Comparison of ENCODE assay signal across 27 cellular contexts in genomic region chr6:165655191-165655590, GRCh38. TPM values are rescaled to one million over a fixed set of nuclear protein-coding genes. Genes with fewer than 3 reads are reported as not detected.
"Had no signal": no experiment of that assay in that cellular context is flagged by ENCODE, and none has a peak within 500 bp of the region (broad histone marks: within the 10 kb centered on the region; RNA-seq: fewer than 3 reads in every experiment).

No MANE protein-coding gene starts in this region.

- DNase-seq: colonic mucosa; cortex of kidney; dermis blood vessel endothelial cell; dorsolateral prefrontal cortex; effector CD4-positive, alpha-beta T cell; effector CD8-positive, alpha-beta T cell; effector memory CD4-positive, alpha-beta T cell; effector memory CD8-positive, alpha-beta T cell; endodermal cell; erythroblast; esophagus squamous epithelium; foreskin fibroblast; foreskin keratinocyte; foreskin melanocyte; gastrocnemius medialis; glutamatergic neuron; heart left ventricle; heart right ventricle had no signal

- H3K27ac ChIP-seq: colonic mucosa, coronary artery, dorsolateral prefrontal cortex, epithelial cell of prostate, esophagus muscularis mucosa, esophagus squamous epithelium, foreskin keratinocyte, gastrocnemius medialis, gastroesophageal sphincter, heart left ventricle, heart right ventricle had no signal

- H3K36me3 ChIP-seq: colonic mucosa, esophagus muscularis mucosa, esophagus squamous epithelium, gastrocnemius medialis, gastroesophageal sphincter, heart left ventricle, heart right ventricle had no signal

- ATAC-seq: effector memory CD8-positive, alpha-beta T cell; esophagus mucosa; foreskin keratinocyte; gastrocnemius medialis; gastroesophageal sphincter; heart left ventricle; heart right ventricle had no signal

- H3K4me3 ChIP-seq: colonic mucosa, coronary artery, dorsolateral prefrontal cortex, esophagus muscularis mucosa, esophagus squamous epithelium, gastrocnemius medialis, gastroesophageal sphincter, heart left ventricle, heart right ventricle had no signal

- FAIRE-seq: colon, endometrium, endothelial cell of umbilical vein, frontal cortex had no signal

- H3K4me1 ChIP-seq: colonic mucosa, foreskin keratinocyte had no signal

- H3K9me3 ChIP-seq: colonic mucosa, esophagus muscularis mucosa, esophagus squamous epithelium, gastrocnemius medialis, gastroesophageal sphincter, heart left ventricle, heart right ventricle had no signal

RNA-seq across cellular contexts. Expression of gene PDE10A, which starts 7.8 kb away (rescaled TPM):
- total RNA-seq: foreskin keratinocyte had no signal
- polyA plus RNA-seq: foreskin keratinocyte had no signal
